In the genomic region with DNA sequence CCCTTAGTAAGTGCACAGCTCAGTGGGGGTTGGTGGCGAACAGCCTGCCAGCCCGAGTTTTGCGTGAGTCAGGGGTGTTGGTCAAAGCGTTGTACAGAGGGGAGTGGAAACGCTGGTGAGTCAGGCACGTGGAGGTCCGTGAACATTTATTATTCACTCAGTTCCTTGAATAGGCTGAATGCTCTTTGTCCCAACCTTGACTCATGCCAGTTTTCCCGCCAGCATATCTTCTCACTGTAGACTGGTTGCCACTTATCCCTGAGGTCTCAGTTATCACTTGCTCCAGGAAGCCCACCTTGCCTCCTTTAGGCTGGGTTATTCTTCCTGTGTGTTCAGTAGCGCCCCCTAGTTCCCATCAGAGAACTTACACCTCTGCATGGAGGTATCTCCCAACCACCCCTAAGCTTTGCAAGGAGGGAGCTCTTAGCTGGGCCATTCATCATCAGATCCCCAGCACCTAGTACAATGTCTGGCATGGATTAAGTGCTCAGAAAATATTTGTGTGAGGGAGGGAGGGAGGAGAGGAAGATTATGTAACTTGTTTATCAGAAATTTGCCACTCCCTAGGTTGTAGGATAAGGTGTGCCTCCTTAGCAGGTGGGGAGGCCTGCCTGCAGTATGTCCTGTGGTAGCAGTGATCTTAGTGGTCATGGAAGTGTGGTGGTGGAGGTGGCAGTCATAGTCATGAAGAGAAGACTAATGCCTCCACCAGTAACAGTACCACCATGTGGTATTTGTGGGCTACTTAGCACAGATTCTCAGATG, we compare ENCODE assay signal across 10 cellular contexts.
A peak's percentile ranks its signal among the peaks of the same experiment; 100 is the strongest.
DNase-seq lines count a peak whose midpoint lies in the region; ATAC-seq and TF ChIP-seq lines count a peak whose summit lies in the region.
"Had no signal": no experiment of that assay in that cellular context is flagged by ENCODE, and none has a peak within 500 bp of the region (broad histone marks: within the 10 kb centered on the region; RNA-seq: fewer than 3 reads in every experiment).

No MANE protein-coding gene starts in this region.

- 87 to 91% (median 91%) methylated on average over 9 of the region's 9 CpGs for WGBS in ovary, 3 donors
- 85% methylated on average over 9 of the region's 9 CpGs for WGBS in hepatocyte (ENCODE audit: low lambda C conversion rate, missing lambda C conversion rate)
- WGBS in esophagus muscularis mucosa: 89% methylated on average over 9 of the region's 9 CpGs

- no peaks in the 10 kb centered on the region for H3K27me3 ChIP-seq in DOHH2 (ENCODE audit: control insufficient read depth, low read length)
- no peaks in the 10 kb centered on the region for H3K27me3 ChIP-seq in left lung
- no peaks in the 10 kb centered on the region for H3K27me3 ChIP-seq in ovary
- no peaks in the 10 kb centered on the region for H3K27me3 ChIP-seq in hepatocyte
- H3K27me3 ChIP-seq in esophagus muscularis mucosa: no peaks in the 10 kb centered on the region

- intact Hi-C loops in left lung (cut with DNase I): no loop called here
- intact Hi-C loops in ovary (cut with DNase I): no loop called here
- intact Hi-C loops in esophagus muscularis mucosa (cut with DNase I): no loop called here

- TF ChIP-seq POLR2A in ovary (IDR thresholded peaks at IDR 0.05): no peak
- TF ChIP-seq POLR2A in esophagus muscularis mucosa (IDR thresholded peaks at IDR 0.05; ENCODE audit: low read depth): no peak

- no peak overlapping the region for H3K27ac ChIP-seq in DOHH2 (ENCODE audit: low read depth, low read length)
- H3K27ac ChIP-seq in left lung: no peak overlapping the region
- no peak overlapping the region for H3K27ac ChIP-seq in ovary
- H3K27ac ChIP-seq in hepatocyte: no peak overlapping the region
- no peak overlapping the region for H3K27ac ChIP-seq in esophagus muscularis mucosa (replicated peaks in 1 of 4)

- peaks cover 17% of the 10 kb centered on the region for H3K4me1 ChIP-seq in DOHH2 (ENCODE audit: control insufficient read depth, low read length)
- H3K4me1 ChIP-seq in left lung: peaks cover 0 to under 1% of the 10 kb centered on the region in 2 donors
- H3K4me1 ChIP-seq in ovary (ENCODE audit: insufficient read depth): peaks cover 13% of the 10 kb centered on the region
- no peaks in the 10 kb centered on the region for H3K4me1 ChIP-seq in hepatocyte (ENCODE audit: insufficient read depth)
- H3K4me1 ChIP-seq in esophagus muscularis mucosa: peaks cover 0 to 3% (median 0%) of the 10 kb centered on the region in 4 donors

- H3K36me3 ChIP-seq in DOHH2 (ENCODE audit: control insufficient read depth, low read length) (no peaks in the 10 kb centered on the region), left lung (no peaks in the 10 kb centered on the region), ovary (no peaks in the 10 kb centered on the region), hepatocyte (replicated peaks; ENCODE audit: insufficient read depth, low read depth) (no peaks in the 10 kb centered on the region), esophagus muscularis mucosa (no peaks in the 10 kb centered on the region)

- H3K9me2 ChIP-seq in DOHH2 (replicated peaks; ENCODE audit: control insufficient read depth, low read length) (no peaks in the 10 kb centered on the region), hepatocyte (replicated peaks; ENCODE audit: insufficient read depth) (no peaks in the 10 kb centered on the region)

- no peaks in the 10 kb centered on the region for H3K9me3 ChIP-seq in DOHH2 (ENCODE audit: control insufficient read depth, insufficient read depth, low read length)
- no peaks in the 10 kb centered on the region for H3K9me3 ChIP-seq in left lung
- no peaks in the 10 kb centered on the region for H3K9me3 ChIP-seq in ovary
- H3K9me3 ChIP-seq in hepatocyte (ENCODE audit: low read depth): no peaks in the 10 kb centered on the region
- peaks cover 0 to 11% (median 5%) of the 10 kb centered on the region in 4 donors for H3K9me3 ChIP-seq in esophagus muscularis mucosa

- H3K79me2 ChIP-seq in DOHH2 (ENCODE audit: control insufficient read depth, low read length) (no peaks in the 10 kb centered on the region), hepatocyte (no peaks in the 10 kb centered on the region)

- DNase-seq in HT1080 (ENCODE audit: low read depth) (peak; percentile 81), astrocyte of the hippocampus (ENCODE audit: low read depth, low spot score) (peak; percentile 51), left lung (no peak), ovary (no peak), HT-29 (ENCODE audit: low spot score) (no peak), hepatocyte (ENCODE audit: low spot score) (no peak), esophagus muscularis mucosa (ENCODE audit: extremely low spot score) (no peak)
- DNase-seq: naive thymus-derived CD8-positive, alpha-beta T cell; NCI-H2171 treated with DMSO at 0.1 percent for 48 hours had no signal

- ATAC-seq in left lung: peak; percentile 9
- ATAC-seq: naive thymus-derived CD8-positive, alpha-beta T cell had no signal

- H4K20me1 ChIP-seq in DOHH2 (ENCODE audit: control insufficient read depth, insufficient read depth, low read depth, low read length) (no peaks in the 10 kb centered on the region), hepatocyte (ENCODE audit: insufficient read depth, poor library complexity, severe bottlenecking) (no peaks in the 10 kb centered on the region)

- TF ChIP-seq EP300 in ovary (IDR thresholded peaks at IDR 0.05) (no peak), esophagus muscularis mucosa (IDR thresholded peaks at IDR 0.05) (no peak)

- no peak overlapping the region for H3K4me2 ChIP-seq in DOHH2 (ENCODE audit: low read length)
- H3K4me2 ChIP-seq in hepatocyte: no peak overlapping the region

- no peaks in the 10 kb centered on the region for H3F3A ChIP-seq in DOHH2 (ENCODE audit: control insufficient read depth, insufficient read depth)

- H2AFZ ChIP-seq in hepatocyte: no peak overlapping the region

- peak; percentile 90 for TF ChIP-seq CTCF in DOHH2 (IDR thresholded peaks at IDR 0.05; ENCODE audit: low read depth, low read length, poor library complexity, severe bottlenecking)
- TF ChIP-seq CTCF in left lung (IDR thresholded peaks at IDR 0.05): no peak
- TF ChIP-seq CTCF in ovary (IDR thresholded peaks at IDR 0.05): no peak
- TF ChIP-seq CTCF in hepatocyte (IDR thresholded peaks at IDR 0.05; ENCODE audit: poor library complexity): no peak
- TF ChIP-seq CTCF in esophagus muscularis mucosa (IDR thresholded peaks at IDR 0.05): no peak

- H3K4me3 ChIP-seq in DOHH2 (ENCODE audit: low read length): no peak overlapping the region
- no peak overlapping the region for H3K4me3 ChIP-seq in left lung
- H3K4me3 ChIP-seq in ovary: no peak overlapping the region
- no peak overlapping the region for H3K4me3 ChIP-seq in hepatocyte
- H3K4me3 ChIP-seq in esophagus muscularis mucosa: no peak overlapping the region

Comparison
In these comparisons a context has a peak if more than half of its experiments do, and no peak if none do; other contexts are left out.
1. DNase-seq: peak in HT1080 (single experiment) and astrocyte of the hippocampus (single experiment); none in left lung (0 of 2), ovary (0 of 5), HT-29 (single experiment), hepatocyte (single experiment) and esophagus muscularis mucosa (single experiment).